In the genomic region with DNA sequence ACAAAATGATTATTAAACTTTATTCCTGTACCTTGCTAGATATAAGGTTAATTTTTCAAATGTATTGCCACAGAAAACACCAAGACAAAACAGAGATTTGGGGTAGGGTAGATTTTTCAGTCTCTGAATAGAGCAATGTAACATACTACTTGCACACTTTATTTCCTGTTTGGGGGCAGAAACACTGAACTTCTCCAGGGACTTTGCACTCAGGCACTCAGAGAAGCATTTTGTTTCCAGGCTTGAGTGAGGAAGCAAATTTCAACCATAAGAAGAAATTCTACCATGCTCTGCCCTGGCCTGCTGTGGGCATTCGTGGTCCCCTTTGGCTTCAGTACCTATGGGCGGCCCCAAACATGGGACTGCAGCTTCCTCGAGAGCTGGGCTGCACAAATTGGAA, we compare ENCODE assay signal across 28 cellular contexts.
"Had no signal": no experiment of that assay in that cellular context is flagged by ENCODE, and none has a peak within 500 bp of the region (broad histone marks: within the 10 kb centered on the region; RNA-seq: fewer than 3 reads in every experiment).

No MANE protein-coding gene starts in this region.

- H3K4me1 Mint-ChIP-seq: activated T-helper 17 cell treated with anti-CD3 and anti-CD28 coated beads, Interleukin-2, amount 50 U/mL, for 72 hours; central memory CD8-positive, alpha-beta T cell; naive thymus-derived CD8-positive, alpha-beta T cell; neural crest cell; stimulated activated naive B cell treated with anti-CD40 and anti-IgM and Interleukin-4, amounts not matched to agents 10 μg/mL and 1 μg/mL and 100 μg/mL, for 72 hours had no signal

- H3K27me3 Mint-ChIP-seq: activated CD8-positive, alpha-beta T cell treated with anti-CD3 and anti-CD28 coated beads for 36 hours; activated T-helper 17 cell treated with anti-CD3 and anti-CD28 coated beads, Interleukin-2, amount 50 U/mL, for 72 hours; central memory CD8-positive, alpha-beta T cell had no signal

- H3K27me3 ChIP-seq: gastroesophageal sphincter, pancreas, sigmoid colon, upper lobe of left lung had no signal

- H3K4me2 ChIP-seq: smooth muscle cell had no signal

- H3K27ac Mint-ChIP-seq: activated CD8-positive, alpha-beta T cell treated with anti-CD3 and anti-CD28 coated beads for 36 hours; activated T-helper 17 cell treated with anti-CD3 and anti-CD28 coated beads, Interleukin-2, amount 50 U/mL, for 72 hours; naive thymus-derived CD8-positive, alpha-beta T cell; stimulated activated naive B cell treated with anti-CD40 and anti-IgM and Interleukin-4, amounts not matched to agents 10 μg/mL and 1 μg/mL and 100 μg/mL, for 72 hours had no signal

- H3K4me1 ChIP-seq: pancreas, prostate gland, sigmoid colon, upper lobe of left lung had no signal

- H3K36me3 Mint-ChIP-seq: naive thymus-derived CD8-positive, alpha-beta T cell; stimulated activated naive B cell treated with anti-CD40 and anti-IgM and Interleukin-4, amounts not matched to agents 10 μg/mL and 1 μg/mL and 100 μg/mL, for 72 hours had no signal

- H3K36me3 ChIP-seq: gastroesophageal sphincter, pancreas, prostate gland, sigmoid colon, thoracic aorta, upper lobe of left lung had no signal

- H3K27ac ChIP-seq: pancreas, prostate gland, sigmoid colon, thoracic aorta, upper lobe of left lung had no signal

- ATAC-seq: activated CD8-positive, alpha-beta T cell treated with anti-CD3 and anti-CD28 coated beads for 36 hours; activated T-cell treated with anti-CD3 and anti-CD28 coated beads, Interleukin-2, amount 50 U/mL, for 4 hours; activated T-helper 17 cell treated with anti-CD3 and anti-CD28 coated beads, Interleukin-2, amount 50 U/mL, for 72 hours; gastroesophageal sphincter; left cardiac atrium; naive thymus-derived CD8-positive, alpha-beta T cell; pancreas; stimulated activated naive B cell treated with anti-CD40 and anti-IgM and Interleukin-4, amounts not matched to agents 10 μg/mL and 1 μg/mL and 100 μg/mL, for 72 hours had no signal

- H3K9me3 Mint-ChIP-seq: activated CD8-positive, alpha-beta T cell treated with anti-CD3 and anti-CD28 coated beads for 36 hours; activated T-cell treated with anti-CD3 and anti-CD28 coated beads, Interleukin-2, amount 50 U/mL, for 4 hours; activated T-helper 17 cell treated with anti-CD3 and anti-CD28 coated beads, Interleukin-2, amount 50 U/mL, for 72 hours; central memory CD8-positive, alpha-beta T cell; naive thymus-derived CD8-positive, alpha-beta T cell; neural crest cell; stimulated activated naive B cell treated with anti-CD40 and anti-IgM and Interleukin-4, amounts not matched to agents 10 μg/mL and 1 μg/mL and 100 μg/mL, for 72 hours had no signal

- H3K9me3 ChIP-seq: gastroesophageal sphincter, pancreas, prostate gland, sigmoid colon, thoracic aorta, upper lobe of left lung had no signal

- H3K4me3 ChIP-seq: gastroesophageal sphincter, pancreas, prostate gland, sigmoid colon, smooth muscle cell, thoracic aorta, upper lobe of left lung had no signal

- H3K4me3 Mint-ChIP-seq: activated CD8-positive, alpha-beta T cell treated with anti-CD3 and anti-CD28 coated beads for 36 hours; activated T-cell treated with anti-CD3 and anti-CD28 coated beads, Interleukin-2, amount 50 U/mL, for 4 hours; activated T-helper 17 cell treated with anti-CD3 and anti-CD28 coated beads, Interleukin-2, amount 50 U/mL, for 72 hours; central memory CD8-positive, alpha-beta T cell; naive thymus-derived CD8-positive, alpha-beta T cell; neural crest cell; stimulated activated naive B cell treated with anti-CD40 and anti-IgM and Interleukin-4, amounts not matched to agents 10 μg/mL and 1 μg/mL and 100 μg/mL, for 72 hours had no signal

- DNase-seq: activated CD4-positive, alpha-beta T cell treated with anti-CD3 and anti-CD28 coated beads, Interleukin-2, amount 50 U/mL, for 1 hour; activated CD4-positive, CD25-positive, alpha-beta regulatory T cell treated with anti-CD3 and anti-CD28 coated beads, Interleukin-2, amount 50 U/mL, for 72 hours; activated CD8-positive, alpha-beta T cell treated with anti-CD3 and anti-CD28 coated beads for 36 hours; activated gamma-delta T cell treated with Interleukin-2 at 50 U/mL for 16 hours; activated naive CD4-positive, alpha-beta T cell treated with anti-CD3 and anti-CD28 coated beads, Interleukin-2, amount 50 U/mL, for 16 hours; activated T-cell treated with anti-CD3 and anti-CD28 coated beads, Interleukin-2, amount 50 U/mL, for 4 hours; amniotic stem cell; effector memory CD4-positive, alpha-beta T cell; erythroblast; hippocampal formation; left cardiac atrium; midbrain; naive thymus-derived CD8-positive, alpha-beta T cell; nucleus accumbens; pancreas; retina; sigmoid colon; stimulated activated CD4-positive, alpha-beta T cell treated with anti-CD3 and anti-CD28 coated beads, Interleukin-1b, Interleukin-23, amount 100 ng/mL, for 48 hours; stimulated activated naive B cell treated with anti-CD40 and anti-IgM and Interleukin-4, amounts not matched to agents 10 μg/mL and 1 μg/mL and 100 μg/mL, for 72 hours; T-helper 2 cell; upper lobe of left lung had no signal
